In genomic region chr7:48102530-48102929, GRCh38 we compare ENCODE assay signal across 1 cellular context.
TF ChIP-seq lines count a peak whose summit lies in the region.

No MANE protein-coding gene starts in this region.

TF ChIP-seq in SK-N-SH, 30 proteins besides CTCF, POLR2A, EP300 and RAD21 (continued from another document):
- TF ChIP-seq POLR2AphosphoS5 (IDR thresholded peaks at IDR 0.05; ENCODE audit: low read depth, low read length) = no peak
